Comparison of ENCODE assay signal across 12 cellular contexts in genomic region chr1:161084205-161084988, GRCh38. TPM values are rescaled to one million over a fixed set of nuclear protein-coding genes. Genes with fewer than 3 reads are reported as not detected.
DNase-seq lines count a peak whose midpoint lies in the region; ATAC-seq and TF ChIP-seq lines count a peak whose summit lies in the region.
"Had no signal": no experiment of that assay in that cellular context is flagged by ENCODE, and none has a peak within 500 bp of the region (broad histone marks: within the 10 kb centered on the region; RNA-seq: fewer than 3 reads in every experiment).

No MANE protein-coding gene starts in this region.

- H3K4me3 ChIP-seq in brain microvascular endothelial cell (ENCODE audit: low read depth, low read length) (no peak overlapping the region), hepatocyte (no peak overlapping the region), stomach (no peak overlapping the region)

- intact Hi-C loops in stomach (cut with DNase I; ENCODE audit: low total_unique reads): no loop called here

- H3K4me1 ChIP-seq in hepatocyte (ENCODE audit: insufficient read depth) (peaks cover 35% of the 10 kb centered on the region), stomach (peaks cover 0 to 66% (median 38%) of the 10 kb centered on the region in 4 donors)

- H3K27ac ChIP-seq in brain microvascular endothelial cell: no peak overlapping the region
- H3K27ac ChIP-seq in hepatocyte: peak overlapping the region; percentile 99
- peak overlapping the region; percentile 72 to 85 (median 76) for H3K27ac ChIP-seq in stomach

- peaks cover 86% of the 10 kb centered on the region for H3K4me1 Mint-ChIP-seq in HFFc6 (ENCODE audit: low read depth)

- no peaks in the 10 kb centered on the region for H3K27me3 ChIP-seq in brain microvascular endothelial cell (replicated peaks)
- H3K27me3 ChIP-seq in hepatocyte: no peaks in the 10 kb centered on the region
- peaks cover 0 to 4% (median 0%) of the 10 kb centered on the region in 3 donors for H3K27me3 ChIP-seq in stomach

- no peaks in the 10 kb centered on the region for H3K36me3 Mint-ChIP-seq in HFFc6 (ENCODE audit: low read depth)

- peak overlapping the region; percentile 73 for H3K4me2 ChIP-seq in hepatocyte

- no peak for DNase-seq in HFFc6
- DNase-seq in brain microvascular endothelial cell: peak; percentile 20
- DNase-seq in hepatocyte (ENCODE audit: low spot score): peak; percentile 52
- no peak for DNase-seq in stomach
- DNase-seq in GM20000 (ENCODE audit: low spot score): no peak
- no peak for DNase-seq in dedifferentiated amniotic fluid mesenchymal stem cell (ENCODE audit: extremely low spot score)
- no peak for DNase-seq in SKM-1 treated with dmso at 0.1 percent for 144 hours (lab: John Stamatoyannopoulos, UW; ENCODE audit: unreplicated experiment)
- DNase-seq: activated CD4-positive, CD25-positive, alpha-beta regulatory T cell; activated naive CD8-positive, alpha-beta T cell treated with anti-CD3 and anti-CD28 coated beads, Interleukin-2, amount 50 U/mL, for 24 hours; Karpas-422; NCI-H2081 treated with DMSO at 0.1 percent for 48 hours had no signal

- no peak for TF ChIP-seq CTCF in HFFc6 (IDR thresholded peaks at IDR 0.05)
- no peak for TF ChIP-seq CTCF in brain microvascular endothelial cell (IDR thresholded peaks at IDR 0.05; ENCODE audit: low read depth, low read length, missing control alignments)
- TF ChIP-seq CTCF in hepatocyte (IDR thresholded peaks at IDR 0.05; ENCODE audit: poor library complexity): no peak
- TF ChIP-seq CTCF in stomach (IDR thresholded peaks at IDR 0.05): no peak
- no peak for TF ChIP-seq CTCF in GM20000 (IDR thresholded peaks at IDR 0.05; ENCODE audit: extremely low read depth, missing control alignments)

- TF ChIP-seq EP300 in stomach (IDR thresholded peaks at IDR 0.05): no peak

- no peaks in the 10 kb centered on the region for H3K36me3 ChIP-seq in brain microvascular endothelial cell (replicated peaks)
- H3K36me3 ChIP-seq in hepatocyte (replicated peaks; ENCODE audit: insufficient read depth, low read depth): no peaks in the 10 kb centered on the region
- peaks cover 0 to 2% (median 0%) of the 10 kb centered on the region in 4 donors for H3K36me3 ChIP-seq in stomach

- no peaks in the 10 kb centered on the region for H3K9me2 ChIP-seq in hepatocyte (replicated peaks; ENCODE audit: insufficient read depth)

- H3K27me3 Mint-ChIP-seq in HFFc6 (ENCODE audit: insufficient read depth): no peaks in the 10 kb centered on the region; the same call in 1 of the 2 replicates
- H3K27me3 Mint-ChIP-seq: activated naive CD8-positive, alpha-beta T cell treated with anti-CD3 and anti-CD28 coated beads, Interleukin-2, amount 50 U/mL, for 24 hours had no signal

- peaks cover 13% of the 10 kb centered on the region for H3K79me2 ChIP-seq in hepatocyte

- H3K9me3 Mint-ChIP-seq in HFFc6: no peaks in the 10 kb centered on the region
- H3K9me3 Mint-ChIP-seq: activated naive CD8-positive, alpha-beta T cell treated with anti-CD3 and anti-CD28 coated beads, Interleukin-2, amount 50 U/mL, for 24 hours had no signal

- H3K9me3 ChIP-seq in hepatocyte (ENCODE audit: low read depth) (no peaks in the 10 kb centered on the region), stomach (no peaks in the 10 kb centered on the region)

- H3K4me3 Mint-ChIP-seq in HFFc6: no peak overlapping the region
- H3K4me3 Mint-ChIP-seq: activated naive CD8-positive, alpha-beta T cell treated with anti-CD3 and anti-CD28 coated beads, Interleukin-2, amount 50 U/mL, for 24 hours had no signal

- in situ Hi-C loops in brain microvascular endothelial cell (cut with HindIII; ENCODE audit: low pct_ligation_motif_present, low sequenced_read_pairs): no loop called here

- H2AFZ ChIP-seq in hepatocyte: no peak overlapping the region

- H4K20me1 ChIP-seq in hepatocyte (ENCODE audit: insufficient read depth, poor library complexity, severe bottlenecking): no peaks in the 10 kb centered on the region

- 40% methylated on average over 6 of the region's 6 CpGs for WGBS in hepatocyte (ENCODE audit: low lambda C conversion rate, missing lambda C conversion rate)
- WGBS in stomach, 5 donors: 37 to 62% (median 45%) methylated on average over 6 of the region's 6 CpGs

- peak overlapping the region; percentile 93 for H3K27ac Mint-ChIP-seq in HFFc6
- H3K27ac Mint-ChIP-seq: activated naive CD8-positive, alpha-beta T cell treated with anti-CD3 and anti-CD28 coated beads, Interleukin-2, amount 50 U/mL, for 24 hours had no signal

- no peak for TF ChIP-seq POLR2A in stomach (IDR thresholded peaks at IDR 0.05)

- ATAC-seq in HG02852 (IDR thresholded peaks at IDR 0.05; ENCODE audit: unreplicated experiment): no peak

RNA-seq across cellular contexts. Expression of gene NECTIN4, which starts 5.0 kb away (rescaled TPM):
- total RNA-seq in HFFc6 (2021; fragmentation: NEBNext Ultra II Directional; extraction: Animal tissue kit (Norgen Biotek cat#: 25700)): under 1 TPM in 2 of 6 experiments, not detected in 4; 0.09 to 0.14 TPM
- total RNA-seq in hepatocyte: 5.9 and 7.0 TPM in 2 replicates
- 8.5 and 12.7 TPM in 2 replicates for polyA plus RNA-seq in hepatocyte
- total RNA-seq in stomach: 10 to 100 TPM in 2 of 5 donors, 1 to 10 TPM in 3; 2.0 to 20.3 (median 7.0) TPM
- polyA plus RNA-seq in stomach: 10 to 100 TPM in 1 of 3 donors, 1 to 10 TPM in 2; 1.7 to 14.2 (median 2.6) TPM

RNA-seq across cellular contexts. Expression of gene KLHDC9, which starts 13.8 kb away (rescaled TPM):
- total RNA-seq in HFFc6 (2021; fragmentation: NEBNext Ultra II Directional; extraction: Animal tissue kit (Norgen Biotek cat#: 25700)): 1 to 10 TPM; 1.3 to 2.7 (median 2.1) TPM
- total RNA-seq in hepatocyte (1.4 and 3.9 TPM in 2 replicates), stomach (10 to 100 TPM in 1 of 5 donors, 1 to 10 TPM in 4; 1.3 to 41.4 (median 2.4) TPM)
- polyA plus RNA-seq in hepatocyte (4.5 and 7.4 TPM in 2 replicates), stomach (1 to 10 TPM; 4.7 to 6.3 (median 5.3) TPM)

RNA-seq across cellular contexts. Expression of gene ARHGAP30, which starts 14.7 kb away (rescaled TPM):
- total RNA-seq in HFFc6 (2021; fragmentation: NEBNext Ultra II Directional; extraction: Animal tissue kit (Norgen Biotek cat#: 25700)): not detected
- total RNA-seq in hepatocyte: 0.52 and 0.80 TPM in 2 replicates
- polyA plus RNA-seq in hepatocyte: 1.4 and 1.7 TPM in 2 replicates
- 10 to 100 TPM in 3 of 5 donors, 1 to 10 TPM in 2; 2.6 to 28.6 (median 12.9) TPM for total RNA-seq in stomach
- polyA plus RNA-seq in stomach: 1 to 10 TPM; 2.8 to 5.5 (median 4.6) TPM

RNA-seq across cellular contexts. Expression of gene PFDN2, which starts 33.4 kb away (rescaled TPM):
- 100 to 1,000 TPM in 2 of 6 experiments, 10 to 100 TPM in 4; 77.4 to 114 (median 92.8) TPM for total RNA-seq in HFFc6 (2021; fragmentation: NEBNext Ultra II Directional; extraction: Animal tissue kit (Norgen Biotek cat#: 25700))
- 47.6 and 63.1 TPM in 2 replicates for total RNA-seq in hepatocyte
- polyA plus RNA-seq in hepatocyte: 84.6 and 93.2 TPM in 2 replicates
- 10 to 100 TPM in 3 of 5 donors, not detected in 2; 11.6 to 21.3 (median 19.3) TPM for total RNA-seq in stomach
- 100 to 1,000 TPM in 2 of 3 donors, 10 to 100 TPM in 1; 97.5 to 166 (median 122) TPM for polyA plus RNA-seq in stomach

RNA-seq across cellular contexts. Expression of gene NIT1, which starts 33.5 kb away (rescaled TPM):
- total RNA-seq in HFFc6 (2021; fragmentation: NEBNext Ultra II Directional; extraction: Animal tissue kit (Norgen Biotek cat#: 25700)): 10 to 100 TPM; 26.2 to 35.1 (median 32.5) TPM
- total RNA-seq in hepatocyte (41.3 and 47.5 TPM in 2 replicates), stomach (10 to 100 TPM in 4 of 5 donors, 1 to 10 TPM in 1; 8.8 to 77.9 (median 20.9) TPM)
- polyA plus RNA-seq in hepatocyte (48.9 and 50.4 TPM in 2 replicates), stomach (10 to 100 TPM; 20.0 to 34.2 (median 27.3) TPM)

Comparison
In these comparisons a context has a peak if more than half of its experiments do, and no peak if none do; other contexts are left out.
1. DNase-seq: peak in brain microvascular endothelial cell (single experiment) and hepatocyte (single experiment); none in HFFc6 (single experiment), stomach (single experiment), GM20000 (single experiment), dedifferentiated amniotic fluid mesenchymal stem cell (single experiment) and SKM-1 treated with dmso at 0.1 percent for 144 hours (single experiment).